8 cellular contexts compared by ENCODE assay signal in the genomic region with DNA sequence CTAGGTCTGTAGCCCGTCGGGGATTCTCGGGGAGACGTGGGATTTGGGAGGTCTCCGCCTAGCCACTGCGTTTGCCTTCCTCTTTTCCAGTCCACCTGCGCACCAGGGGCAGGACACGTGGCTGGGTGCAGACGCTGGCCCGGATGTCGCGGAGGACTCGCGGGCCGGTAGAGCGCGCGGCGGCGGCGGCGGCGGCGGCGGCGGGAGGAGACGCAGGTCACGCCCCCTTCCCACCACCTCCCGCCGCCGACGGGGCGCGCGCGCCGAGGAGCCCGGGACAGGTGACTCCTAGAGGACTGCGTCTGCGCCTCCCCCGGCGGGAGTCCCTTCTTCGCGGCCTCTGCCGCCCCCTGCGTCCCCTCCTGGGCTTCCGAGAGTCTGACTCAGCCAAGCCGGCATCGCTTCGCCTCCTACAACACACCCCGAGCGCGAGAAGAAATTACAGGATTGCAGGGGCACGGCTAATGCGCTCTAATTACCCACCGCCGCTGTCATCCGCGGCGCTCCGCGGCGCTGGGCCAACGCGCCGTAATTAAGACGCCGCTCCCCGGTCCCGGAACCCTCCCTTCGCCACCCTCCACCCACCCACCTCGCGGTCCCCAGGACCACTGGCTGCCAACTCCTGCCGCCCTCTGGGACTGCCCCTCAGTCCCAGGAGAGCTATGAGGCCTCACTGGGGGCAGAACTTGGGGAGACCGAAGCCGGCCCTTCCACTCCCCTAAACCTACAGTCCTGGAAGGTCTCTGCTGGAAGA.
DNase-seq lines count a peak whose midpoint lies in the region; ATAC-seq and TF ChIP-seq lines count a peak whose summit lies in the region.

No MANE protein-coding gene starts in this region.

- CTCF ChIA-PET in GM10248 (lab: Yijun Ruan, JAX) = interaction anchor here (1.1 to 5.1 kb wide), 5 partner anchors 9 to 228 kb away, joined by 3 to 23 read pairs (median 8); no protein-coding TSS in a partner anchor

- in situ Hi-C loops in KBM-7 (cut with MboI; ENCODE audit: low pct_unique_long_range_greater_than_20kb, low sequenced_read_pairs) = no loop called here

- peak overlapping the region; percentile 52 for H3K4me3 Mint-ChIP-seq in mesothelial cell of epicardium

- POLR2A ChIA-PET in GM10248 (lab: Yijun Ruan, JAX) = no interaction called here

- DNase-seq in GM10248 (ENCODE audit: extremely low spot score) = peak; percentile 81
- peak; percentile 57 for DNase-seq in LHCN-M2 (ENCODE audit: low read depth)
- peak; percentile 48 for DNase-seq in activated CD4-positive, alpha-beta T cell treated with anti-CD3 and anti-CD28 coated beads, Interleukin-2, amount 50 U/mL, for 1 hour
- DNase-seq in ecto neural progenitor cell (ENCODE audit: low spot score) = peak; percentile 83
- peak; percentile 40 to 63 for DNase-seq in mesothelial cell of epicardium (ENCODE audit: low spot score in 2 of 2, unreplicated experiment in 2 of 2)
- DNase-seq in stimulated activated CD8-positive, alpha-beta memory T cell treated with anti-CD3 and anti-CD28 coated beads, Interleukin-2, amount 100 ng/mL, for 1 hour (ENCODE audit: low read depth in 2 of 2) = peak; percentile 22 to 25
- no peak for DNase-seq in KBM-7

- peak; percentile 19 for TF ChIP-seq CTCF in GM10248 (IDR thresholded peaks at IDR 0.05; ENCODE audit: control extremely low read depth, extremely low read depth, low read depth, missing control alignments)
- TF ChIP-seq CTCF in mesothelial cell of epicardium (IDR thresholded peaks at IDR 0.05; ENCODE audit: unreplicated experiment) = no peak

- peaks cover 5% of the 10 kb centered on the region for H3K36me3 Mint-ChIP-seq in mesothelial cell of epicardium

- H3K4me1 Mint-ChIP-seq in mesothelial cell of epicardium = peaks cover 27% of the 10 kb centered on the region

- H3K27me3 Mint-ChIP-seq in mesothelial cell of epicardium (ENCODE audit: low read depth) = peaks cover 11% of the 10 kb centered on the region

- no peaks in the 10 kb centered on the region for H3K9me3 Mint-ChIP-seq in mesothelial cell of epicardium

- ATAC-seq in GM21717 (IDR thresholded peaks at IDR 0.05; ENCODE audit: unreplicated experiment) = no peak

- H3K27ac Mint-ChIP-seq in mesothelial cell of epicardium = no peak overlapping the region
